Comparison of ENCODE assay signal across 22 cellular contexts in genomic region chr1:69441496-69441895, GRCh38.
"Had no signal": no experiment of that assay in that cellular context is flagged by ENCODE, and none has a peak within 500 bp of the region (broad histone marks: within the 10 kb centered on the region; RNA-seq: fewer than 3 reads in every experiment).

No MANE protein-coding gene starts in this region.

- H3K4me1 Mint-ChIP-seq: central memory CD8-positive, alpha-beta T cell had no signal

- H3K27ac ChIP-seq: ascending aorta, body of pancreas, SK-N-MC had no signal

- H3K36me3 ChIP-seq: ascending aorta had no signal

- H3K27me3 Mint-ChIP-seq: central memory CD8-positive, alpha-beta T cell had no signal

- ATAC-seq: activated CD4-positive, CD25-positive, alpha-beta regulatory T cell treated with anti-CD3 and anti-CD28 coated beads, Interleukin-2, amount 50 U/mL, for 24 hours; activated CD8-positive, alpha-beta T cell treated with anti-CD3 and anti-CD28 coated beads, Interleukin-2, amount 10 ng/mL, durations not matched to agents 7 days and 5 days; body of pancreas; Right ventricle myocardium inferior had no signal

- DNase-seq: activated CD4-positive, alpha-beta T cell treated with anti-CD3 and anti-CD28 coated beads for 48 hours; activated CD4-positive, alpha-beta T cell treated with anti-CD3 and anti-CD28 coated beads, Interleukin-2, amount 50 U/mL, for 4 hours; activated CD8-positive, alpha-beta memory T cell treated with anti-CD3 and anti-CD28 coated beads, Interleukin-2, amount 50 U/mL, for 48 hours; activated CD8-positive, alpha-beta T cell treated with anti-CD3 and anti-CD28 coated beads, Interleukin-2, amount 10 ng/mL, durations not matched to agents 7 days and 5 days; activated naive CD4-positive, alpha-beta T cell treated with anti-CD3 and anti-CD28 coated beads, Interleukin-2, amount 50 U/mL, for 16 hours; activated T-cell treated with anti-CD3 and anti-CD28 coated beads, Interleukin-2, amount 50 U/mL, for 1 hour; body of pancreas; MM.1S; NCI-H1105 treated with DMSO at 0.1 percent for 48 hours; NCI-H1436 treated with DMSO at 0.1 percent for 48 hours; NCI-H187; NCI-H2081; NCI-H446; NCI-H524; NCI-H748 treated with DMSO at 0.1 percent for 48 hours; SW 1271 had no signal

- H3K4me3 Mint-ChIP-seq: activated CD8-positive, alpha-beta T cell treated with anti-CD3 and anti-CD28 coated beads, Interleukin-2, amount 10 ng/mL, durations not matched to agents 7 days and 5 days; central memory CD8-positive, alpha-beta T cell; T-helper 2 cell treated with Interferon-gamma antibody and Interleukin-4, amounts not matched to agents 5 μg/mL and 100 μg/mL, for 36 hours had no signal

- H3K27ac Mint-ChIP-seq: activated CD8-positive, alpha-beta T cell treated with anti-CD3 and anti-CD28 coated beads, Interleukin-2, amount 10 ng/mL, durations not matched to agents 7 days and 5 days; T-helper 2 cell treated with Interferon-gamma antibody and Interleukin-4, amounts not matched to agents 5 μg/mL and 100 μg/mL, for 36 hours had no signal

- H3K9me3 ChIP-seq: ascending aorta, body of pancreas had no signal

- H3K27me3 ChIP-seq: ascending aorta, body of pancreas had no signal

- H3K4me3 ChIP-seq: ascending aorta, body of pancreas, SK-N-MC had no signal

- H3K4me1 ChIP-seq: ascending aorta, body of pancreas had no signal
